17 cellular contexts compared by ENCODE assay signal in genomic region chr10:89095701-89096391, GRCh38.
DNase-seq lines count a peak whose midpoint lies in the region; ATAC-seq and TF ChIP-seq lines count a peak whose summit lies in the region.
"Had no signal": no experiment of that assay in that cellular context is flagged by ENCODE, and none has a peak within 500 bp of the region (broad histone marks: within the 10 kb centered on the region; RNA-seq: fewer than 3 reads in every experiment).

No MANE protein-coding gene starts in this region.

- DNase-seq in HAP-1 (ENCODE audit: low spot score in 2 of 2) (peak; percentile 28 to 95), mesothelial cell of epicardium (ENCODE audit: low spot score in 2 of 2, unreplicated experiment in 2 of 2) (no peak), psoas muscle (no peak)
- no peak for DNase-seq in stimulated activated naive B cell treated with anti-CD40 and anti-IgM and Interleukin-4, amounts not matched to agents 10 μg/mL and 1 μg/mL and 100 μg/mL, for 72 hours
- no peak for DNase-seq in activated CD8-positive, alpha-beta T cell treated with anti-CD3 and anti-CD28 coated beads, Interleukin-2, amount 10 ng/mL, durations not matched to agents 7 days and 5 days
- DNase-seq: BE2C; CD8-positive, alpha-beta T cell; COR-L47; DMS53; GF-D8; GOT3; H9; HFFc6 had no signal

- H3K27ac ChIP-seq in VCaP, result peak overlapping the region; percentile 27
- H3K27ac ChIP-seq in psoas muscle, result no peak overlapping the region
- H3K27ac ChIP-seq: A549, C4-2B had no signal

- no peak overlapping the region for H3K4me3 Mint-ChIP-seq in mesothelial cell of epicardium
- H3K4me3 Mint-ChIP-seq in stimulated activated naive B cell treated with anti-CD40 and anti-IgM and Interleukin-4, amounts not matched to agents 10 μg/mL and 1 μg/mL and 100 μg/mL, for 72 hours, result no peak overlapping the region
- no peak overlapping the region for H3K4me3 Mint-ChIP-seq in activated CD8-positive, alpha-beta T cell treated with anti-CD3 and anti-CD28 coated beads, Interleukin-2, amount 10 ng/mL, durations not matched to agents 7 days and 5 days
- H3K4me3 Mint-ChIP-seq: CD8-positive, alpha-beta T cell; H9; HFFc6 had no signal

- H3K27me3 Mint-ChIP-seq in mesothelial cell of epicardium (ENCODE audit: low read depth), result peaks cover 1% of the 10 kb centered on the region
- H3K27me3 Mint-ChIP-seq in stimulated activated naive B cell treated with anti-CD40 and anti-IgM and Interleukin-4, amounts not matched to agents 10 μg/mL and 1 μg/mL and 100 μg/mL, for 72 hours, result peaks cover 4 to 6% of the 10 kb centered on the region in 2 donors
- H3K27me3 Mint-ChIP-seq in activated CD8-positive, alpha-beta T cell treated with anti-CD3 and anti-CD28 coated beads, Interleukin-2, amount 10 ng/mL, durations not matched to agents 7 days and 5 days (ENCODE audit: low read depth), result peaks cover 2% of the 10 kb centered on the region

- H3K4me1 ChIP-seq in HAP-1 (peaks cover 26% of the 10 kb centered on the region), psoas muscle (no peaks in the 10 kb centered on the region)
- H3K4me1 ChIP-seq: A549, BE2C had no signal

- H3K9me3 ChIP-seq in HAP-1, result no peaks in the 10 kb centered on the region
- H3K9me3 ChIP-seq in psoas muscle, result no peaks in the 10 kb centered on the region
- H3K9me3 ChIP-seq: A549, BE2C had no signal

- H3K4me3 ChIP-seq in HAP-1, result no peak overlapping the region
- no peak overlapping the region for H3K4me3 ChIP-seq in psoas muscle
- H3K4me3 ChIP-seq: A549 had no signal

- CTCF ChIA-PET in activated CD8-positive, alpha-beta T cell treated with anti-CD3 and anti-CD28 coated beads, Interleukin-2, amount 10 ng/mL, durations not matched to agents 7 days and 5 days (lab: Charles Lee), result no interaction called here

- peak; percentile 60 to 63 for ATAC-seq in stimulated activated naive B cell treated with anti-CD40 and anti-IgM and Interleukin-4, amounts not matched to agents 10 μg/mL and 1 μg/mL and 100 μg/mL, for 72 hours (replicated peaks)
- ATAC-seq in activated CD8-positive, alpha-beta T cell treated with anti-CD3 and anti-CD28 coated beads, Interleukin-2, amount 10 ng/mL, durations not matched to agents 7 days and 5 days, result no peak
- no peak for ATAC-seq in psoas muscle
- ATAC-seq in GM19023 (IDR thresholded peaks at IDR 0.05; ENCODE audit: unreplicated experiment), result no peak
- ATAC-seq: A549; CD8-positive, alpha-beta T cell had no signal

- no peaks in the 10 kb centered on the region for H3K36me3 Mint-ChIP-seq in mesothelial cell of epicardium
- no peaks in the 10 kb centered on the region for H3K36me3 Mint-ChIP-seq in stimulated activated naive B cell treated with anti-CD40 and anti-IgM and Interleukin-4, amounts not matched to agents 10 μg/mL and 1 μg/mL and 100 μg/mL, for 72 hours
- no peaks in the 10 kb centered on the region for H3K36me3 Mint-ChIP-seq in activated CD8-positive, alpha-beta T cell treated with anti-CD3 and anti-CD28 coated beads, Interleukin-2, amount 10 ng/mL, durations not matched to agents 7 days and 5 days (ENCODE audit: low read depth)
- H3K36me3 Mint-ChIP-seq: CD8-positive, alpha-beta T cell had no signal

- peak overlapping the region; percentile 48 for H3K27ac Mint-ChIP-seq in mesothelial cell of epicardium
- H3K27ac Mint-ChIP-seq in stimulated activated naive B cell treated with anti-CD40 and anti-IgM and Interleukin-4, amounts not matched to agents 10 μg/mL and 1 μg/mL and 100 μg/mL, for 72 hours, result no peak overlapping the region
- H3K27ac Mint-ChIP-seq in activated CD8-positive, alpha-beta T cell treated with anti-CD3 and anti-CD28 coated beads, Interleukin-2, amount 10 ng/mL, durations not matched to agents 7 days and 5 days, result no peak overlapping the region
- H3K27ac Mint-ChIP-seq: CD8-positive, alpha-beta T cell; H9; HFFc6 had no signal

- no peaks in the 10 kb centered on the region for H3K36me3 ChIP-seq in HAP-1 (replicated peaks)
- no peaks in the 10 kb centered on the region for H3K36me3 ChIP-seq in psoas muscle (ENCODE audit: insufficient read depth in 1 of 2, low read depth in 1 of 2)
- H3K36me3 ChIP-seq: BE2C had no signal

- intact Hi-C loops in psoas muscle (cut with DNase I), result no loop called here

- H3K27me3 ChIP-seq in HAP-1 (ENCODE audit: low read depth) (no peaks in the 10 kb centered on the region), psoas muscle (ENCODE audit: insufficient read depth in 3 of 3, low read length in 2 of 3) (no peaks in the 10 kb centered on the region)
- H3K27me3 ChIP-seq: BE2C had no signal

- H3K9me3 Mint-ChIP-seq in mesothelial cell of epicardium, result no peaks in the 10 kb centered on the region
- H3K9me3 Mint-ChIP-seq in stimulated activated naive B cell treated with anti-CD40 and anti-IgM and Interleukin-4, amounts not matched to agents 10 μg/mL and 1 μg/mL and 100 μg/mL, for 72 hours, result no peaks in the 10 kb centered on the region
- no peaks in the 10 kb centered on the region for H3K9me3 Mint-ChIP-seq in activated CD8-positive, alpha-beta T cell treated with anti-CD3 and anti-CD28 coated beads, Interleukin-2, amount 10 ng/mL, durations not matched to agents 7 days and 5 days (ENCODE audit: insufficient read depth)
- H3K9me3 Mint-ChIP-seq: CD8-positive, alpha-beta T cell; H9; HFFc6 had no signal

- POLR2A ChIA-PET in activated CD8-positive, alpha-beta T cell treated with anti-CD3 and anti-CD28 coated beads, Interleukin-2, amount 10 ng/mL, durations not matched to agents 7 days and 5 days (lab: Charles Lee), result no interaction called here

- WGBS in psoas muscle, 3 donors, result 57 to 82% (median 70%) methylated on average over 1 of the region's 1 CpG

- peaks cover 15% of the 10 kb centered on the region for H3K4me1 Mint-ChIP-seq in mesothelial cell of epicardium
- peaks cover 0 to 7% of the 10 kb centered on the region in 2 donors for H3K4me1 Mint-ChIP-seq in stimulated activated naive B cell treated with anti-CD40 and anti-IgM and Interleukin-4, amounts not matched to agents 10 μg/mL and 1 μg/mL and 100 μg/mL, for 72 hours
- peaks cover 23% of the 10 kb centered on the region for H3K4me1 Mint-ChIP-seq in activated CD8-positive, alpha-beta T cell treated with anti-CD3 and anti-CD28 coated beads, Interleukin-2, amount 10 ng/mL, durations not matched to agents 7 days and 5 days (ENCODE audit: low read depth)

- TF ChIP-seq CTCF in VCaP (conservative IDR thresholded peaks at IDR 0.05) (no peak), mesothelial cell of epicardium (IDR thresholded peaks at IDR 0.05; ENCODE audit: unreplicated experiment) (no peak), psoas muscle (IDR thresholded peaks at IDR 0.05) (no peak)

- in situ Hi-C loops in HAP-1 (cut with MboI; ENCODE audit: low sequenced_read_pairs), result no loop called here

Comparison
In these comparisons a context has a peak if more than half of its experiments do, and no peak if none do; other contexts are left out.
1. DNase-seq: peak in HAP-1 (2 of 2); none in mesothelial cell of epicardium (0 of 2), stimulated activated naive B cell treated with anti-CD40 and anti-IgM and Interleukin-4, amounts not matched to agents 10 μg/mL and 1 μg/mL and 100 μg/mL, for 72 hours (single experiment), activated CD8-positive, alpha-beta T cell treated with anti-CD3 and anti-CD28 coated beads, Interleukin-2, amount 10 ng/mL, durations not matched to agents 7 days and 5 days (single experiment) and psoas muscle (0 of 2).
2. ATAC-seq: peak in stimulated activated naive B cell treated with anti-CD40 and anti-IgM and Interleukin-4, amounts not matched to agents 10 μg/mL and 1 μg/mL and 100 μg/mL, for 72 hours (2 of 2); none in activated CD8-positive, alpha-beta T cell treated with anti-CD3 and anti-CD28 coated beads, Interleukin-2, amount 10 ng/mL, durations not matched to agents 7 days and 5 days (single experiment), psoas muscle (0 of 4) and GM19023 (single experiment).